Comparison of ENCODE assay signal across 9 cellular contexts in genomic region chr16:66271074-66272060, GRCh38.
DNase-seq lines count a peak whose midpoint lies in the region; ATAC-seq and TF ChIP-seq lines count a peak whose summit lies in the region.
"Had no signal": no experiment of that assay in that cellular context is flagged by ENCODE, and none has a peak within 500 bp of the region (broad histone marks: within the 10 kb centered on the region; RNA-seq: fewer than 3 reads in every experiment).

No MANE protein-coding gene starts in this region.

- TF ChIP-seq EP300 in suprapubic skin (IDR thresholded peaks at IDR 0.05) = no peak

- H3K36me3 ChIP-seq in Peyer's patch = no peaks in the 10 kb centered on the region
- H3K36me3 ChIP-seq in suprapubic skin = no peaks in the 10 kb centered on the region
- H3K36me3 ChIP-seq: uterus had no signal

- H3K4me3 ChIP-seq in Peyer's patch (no peak overlapping the region), fibroblast of the aortic adventitia (ENCODE audit: low read depth, low read length) (no peak overlapping the region), suprapubic skin (no peak overlapping the region)

- H3K9me3 ChIP-seq in Peyer's patch (no peaks in the 10 kb centered on the region), suprapubic skin (no peaks in the 10 kb centered on the region)
- H3K9me3 ChIP-seq: uterus had no signal

- ATAC-seq in sciatic nerve (no peak), HG02938 (IDR thresholded peaks at IDR 0.05; ENCODE audit: unreplicated experiment) (no peak)

- no peak for TF ChIP-seq CTCF in Peyer's patch (IDR thresholded peaks at IDR 0.05)
- no peak for TF ChIP-seq CTCF in fibroblast of the aortic adventitia (IDR thresholded peaks at IDR 0.05; ENCODE audit: insufficient read depth, low read length)
- TF ChIP-seq CTCF in suprapubic skin (IDR thresholded peaks at IDR 0.05) = no peak

- H3K4me1 ChIP-seq in Peyer's patch (no peaks in the 10 kb centered on the region), suprapubic skin (peaks cover 49% of the 10 kb centered on the region)

- intact Hi-C loops in sciatic nerve (cut with DNase I) = no loop called here

- H3K27me3 ChIP-seq in Peyer's patch = no peaks in the 10 kb centered on the region
- H3K27me3 ChIP-seq in suprapubic skin = no peaks in the 10 kb centered on the region
- H3K27me3 ChIP-seq: uterus had no signal

- TF ChIP-seq POLR2A in Peyer's patch (IDR thresholded peaks at IDR 0.05) (no peak), suprapubic skin (IDR thresholded peaks at IDR 0.05) (no peak)

- DNase-seq in GM03348 (ENCODE audit: low spot score) (peak; percentile 52), Peyer's patch (peak in 2 of 3 donors; percentile 3 to 21), fibroblast of the aortic adventitia (ENCODE audit: low read depth) (peak; percentile 39), sciatic nerve (ENCODE audit: low spot score) (peak; percentile 42), suprapubic skin (ENCODE audit: low spot score in 2 of 2) (no peak), HuH-7 (ENCODE audit: low spot score) (no peak)
- no peak for DNase-seq in activated naive CD4-positive, alpha-beta T cell treated with anti-CD3 and anti-CD28 coated beads, Interleukin-2, amount 50 U/mL, for 16 hours

- WGBS in suprapubic skin = 76% methylated on average over 14 of the region's 14 CpGs

- H3K27ac ChIP-seq in Peyer's patch (no peak overlapping the region), suprapubic skin (no peak overlapping the region)

Comparison
In these comparisons a context has a peak if more than half of its experiments do, and no peak if none do; other contexts are left out.
1. DNase-seq: peak in GM03348 (single experiment), Peyer's patch (2 of 3), fibroblast of the aortic adventitia (single experiment) and sciatic nerve (single experiment); none in suprapubic skin (0 of 2), activated naive CD4-positive, alpha-beta T cell treated with anti-CD3 and anti-CD28 coated beads, Interleukin-2, amount 50 U/mL, for 16 hours (single experiment) and HuH-7 (single experiment).